ENCODE assay signal across 8 cellular contexts in the genomic region with DNA sequence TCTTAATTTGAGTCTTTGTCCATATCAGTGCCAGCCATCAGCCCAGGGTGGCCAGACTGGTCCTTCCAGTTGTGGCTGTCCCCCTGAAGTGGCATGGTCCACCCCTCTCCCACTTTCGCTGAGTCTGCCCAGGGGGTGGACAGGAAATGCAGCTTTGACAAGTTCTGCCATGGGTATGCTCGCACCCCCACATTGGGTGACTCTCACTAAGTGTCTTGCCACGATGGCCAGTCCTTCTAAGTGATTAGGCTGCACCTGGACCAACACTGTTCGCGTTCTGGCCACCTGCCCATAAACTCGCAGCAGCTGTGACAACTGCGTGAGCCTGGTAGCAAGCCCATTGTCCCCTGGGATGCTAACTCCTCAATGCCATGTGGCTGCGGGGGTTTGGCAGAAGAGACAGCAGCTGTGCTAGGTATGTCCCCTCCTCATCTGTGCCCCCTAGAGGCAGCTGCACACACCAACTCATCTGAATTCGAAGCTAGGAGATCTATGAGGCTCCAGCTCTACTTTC. TPM values are rescaled to one million over a fixed set of nuclear protein-coding genes. Genes with fewer than 3 reads are reported as not detected.
DNase-seq lines count a peak whose midpoint lies in the region; ATAC-seq and TF ChIP-seq lines count a peak whose summit lies in the region.

No MANE protein-coding gene starts in this region.

- no peaks in the 10 kb centered on the region for H3K27me3 ChIP-seq in AG04450 (ENCODE audit: control insufficient read depth, insufficient read depth, low read length)
- H3K27me3 ChIP-seq in foreskin keratinocyte, result no peaks in the 10 kb centered on the region

- H3K27ac ChIP-seq in AG04450 (ENCODE audit: low read depth, low read length) (no peak overlapping the region), foreskin keratinocyte (no peak overlapping the region)

- DNase-seq in AG04450 (ENCODE audit: low read depth, low spot score) (no peak), NCI-H82 treated with DMSO at 0.1 percent for 48 hours (lab: John Stamatoyannopoulos, UW; ENCODE audit: unreplicated experiment) (peak; percentile 69), foreskin keratinocyte (peak in 1 of 2 donors; percentile 7), ureter (ENCODE audit: low spot score) (peak; percentile 82), CD1c-positive myeloid dendritic cell (ENCODE audit: extremely low spot score) (no peak), NOMO-1 treated with DMSO at 0.1 percent for 48 hours (lab: John Stamatoyannopoulos, UW; ENCODE audit: unreplicated experiment) (no peak)

- POLR2A ChIA-PET in AG04450 (lab: Yijun Ruan, JAX), result no interaction called here

- no peaks in the 10 kb centered on the region for H3K9me3 ChIP-seq in AG04450 (ENCODE audit: control insufficient read depth, insufficient read depth, low read length)

- TF ChIP-seq CTCF in AG04450 (IDR thresholded peaks at IDR 0.05; ENCODE audit: low read depth, low read length) (peak; percentile 34), foreskin keratinocyte (conservative IDR thresholded peaks at IDR 0.05) (peak; percentile 48)

- CTCF ChIA-PET in AG04450 (lab: Charles Lee), result no interaction called here

- ATAC-seq in GM18907 (IDR thresholded peaks at IDR 0.05; ENCODE audit: unreplicated experiment) (peak; percentile 83), HG03439 (IDR thresholded peaks at IDR 0.05; ENCODE audit: unreplicated experiment) (peak; percentile 68), foreskin keratinocyte (peak; percentile 59)

- H3K4me1 ChIP-seq in foreskin keratinocyte, result no peaks in the 10 kb centered on the region

- no peak overlapping the region for H3K4me3 ChIP-seq in AG04450 (ENCODE audit: low read depth, low read length)

RNA-seq across cellular contexts. Expression of a gene that starts 10.0 kb away (rescaled TPM):
- 2.4 and 2.6 TPM in 2 replicates for polyA plus RNA-seq in AG04450 (2011; rRNA removed)
- polyA minus RNA-seq in AG04450 (2011; rRNA and poly(A)+ RNA removed), result 2.7 and 5.3 TPM in 2 replicates
- 0.25 and 0.34 TPM in 2 replicates for total RNA-seq in foreskin keratinocyte
- 0.03 and 0.09 TPM in 2 replicates for polyA plus RNA-seq in foreskin keratinocyte
- total RNA-seq in ureter, result 26.7 TPM

Comparison
In these comparisons a context has a peak if more than half of its experiments do, and no peak if none do; other contexts are left out.
1. DNase-seq: peak in NCI-H82 treated with DMSO at 0.1 percent for 48 hours (single experiment) and ureter (single experiment); none in AG04450 (single experiment), CD1c-positive myeloid dendritic cell (single experiment) and NOMO-1 treated with DMSO at 0.1 percent for 48 hours (single experiment).
2. RNA of a gene that starts 10.0 kb away (total RNA-seq): 26.7 TPM in ureter (single experiment); 0.25 to 0.34 TPM in foreskin keratinocyte; every median in the first group is over 10 times any median in the second.
3. Peak in every context shown above with its lines, with median percentiles within 50 percentile points of each other: ATAC-seq.